ENCODE assay signal across 1 cellular context in genomic region chr22:38860291-38861169, GRCh38.
TF ChIP-seq lines count a peak whose summit lies in the region.

No MANE protein-coding gene starts in this region.

TF ChIP-seq in GM23338, 12 proteins besides CTCF, POLR2A, EP300 and RAD21 (continued from another document):
- TF ChIP-seq ZNF462 (CRISPR knock-in tag; IDR thresholded peaks at IDR 0.05): no peak
TF ChIP-seq in GM23338: peak in this region for 0.
